ENCODE assay signal across 1 cellular context in genomic region chr11:10659339-10660216, GRCh38.
TF ChIP-seq lines count a peak whose summit lies in the region.

No MANE protein-coding gene starts in this region.

TF ChIP-seq in K562, 482 proteins besides CTCF, POLR2A, EP300 and RAD21 (continued from another document and continues in another):
- TF ChIP-seq YY1 (IDR thresholded peaks at IDR 0.05; ENCODE audit: borderline replicate concordance in 1 of 3, control insufficient read depth in 1 of 3, extremely low read depth in 1 of 3, insufficient read depth in 3 of 3, insufficient read length in 1 of 3, insufficient replicate concordance in 2 of 3, low read depth in 1 of 3, low read length in 2 of 3) = peak in 1 of 3 experiments; percentile 24
- peak; percentile 79 for TF ChIP-seq SMARCB1 (IDR thresholded peaks at IDR 0.05; ENCODE audit: insufficient read length, low read depth)
- no peak for TF ChIP-seq RUNX1 (IDR thresholded peaks at IDR 0.05; ENCODE audit: low read depth)
- no peak; a peak in 1 of 4 replicates for TF ChIP-seq MAZ (CRISPR knock-in tag; conservative IDR thresholded peaks at IDR 0.05 in 1 of 2, IDR thresholded peaks at IDR 0.05 in 1 of 2)
- TF ChIP-seq CEBPG (CRISPR knock-in tag; IDR thresholded peaks at IDR 0.05) = no peak
- peak; percentile 89 to 96 for TF ChIP-seq CEBPG (tag; conservative IDR thresholded peaks at IDR 0.05 in 1 of 2, IDR thresholded peaks at IDR 0.05 in 1 of 2)
- TF ChIP-seq IRF1 (CRISPR knock-in tag; IDR thresholded peaks at IDR 0.05; ENCODE audit: borderline replicate concordance) = no peak
- peak; percentile 52; the same call in 1 of the 2 replicates for TF ChIP-seq LEF1 (IDR thresholded peaks at IDR 0.05)
- no peak for TF ChIP-seq ZNF707 (CRISPR knock-in tag; conservative IDR thresholded peaks at IDR 0.05)
- peak; percentile 55 for TF ChIP-seq CBFA2T3 (IDR thresholded peaks at IDR 0.05)
- TF ChIP-seq ZNF311 (CRISPR knock-in tag; IDR thresholded peaks at IDR 0.05) = no peak
- TF ChIP-seq ZNF3 (CRISPR knock-in tag; IDR thresholded peaks at IDR 0.05) = no peak
- TF ChIP-seq KLF6 (CRISPR knock-in tag; IDR thresholded peaks at IDR 0.05; ENCODE audit: borderline replicate concordance) = peak; percentile 63; the same call in 1 of the 2 replicates
- TF ChIP-seq ZNF41 (CRISPR knock-in tag; conservative IDR thresholded peaks at IDR 0.05) = no peak
- TF ChIP-seq JUND (IDR thresholded peaks at IDR 0.05; ENCODE audit: borderline replicate concordance, low read depth, low read length) = peak; percentile 99
- TF ChIP-seq JUND (tag; IDR thresholded peaks at IDR 0.05; ENCODE audit: borderline replicate concordance, low read depth, low read length) = peak; percentile 99
- no peak for TF ChIP-seq NR3C1 (CRISPR knock-in tag; IDR thresholded peaks at IDR 0.05)
- no peak for TF ChIP-seq FIP1L1 (IDR thresholded peaks at IDR 0.05; ENCODE audit: low read depth, low read length, poor library complexity, severe bottlenecking)
- no peak for TF ChIP-seq ZNF217 (CRISPR knock-in tag; IDR thresholded peaks at IDR 0.05)
- TF ChIP-seq SOX6 (IDR thresholded peaks at IDR 0.05) = peak; percentile 68
- no peak for TF ChIP-seq ZNF668 (CRISPR knock-in tag; IDR thresholded peaks at IDR 0.05)
- TF ChIP-seq, protein P1, sequence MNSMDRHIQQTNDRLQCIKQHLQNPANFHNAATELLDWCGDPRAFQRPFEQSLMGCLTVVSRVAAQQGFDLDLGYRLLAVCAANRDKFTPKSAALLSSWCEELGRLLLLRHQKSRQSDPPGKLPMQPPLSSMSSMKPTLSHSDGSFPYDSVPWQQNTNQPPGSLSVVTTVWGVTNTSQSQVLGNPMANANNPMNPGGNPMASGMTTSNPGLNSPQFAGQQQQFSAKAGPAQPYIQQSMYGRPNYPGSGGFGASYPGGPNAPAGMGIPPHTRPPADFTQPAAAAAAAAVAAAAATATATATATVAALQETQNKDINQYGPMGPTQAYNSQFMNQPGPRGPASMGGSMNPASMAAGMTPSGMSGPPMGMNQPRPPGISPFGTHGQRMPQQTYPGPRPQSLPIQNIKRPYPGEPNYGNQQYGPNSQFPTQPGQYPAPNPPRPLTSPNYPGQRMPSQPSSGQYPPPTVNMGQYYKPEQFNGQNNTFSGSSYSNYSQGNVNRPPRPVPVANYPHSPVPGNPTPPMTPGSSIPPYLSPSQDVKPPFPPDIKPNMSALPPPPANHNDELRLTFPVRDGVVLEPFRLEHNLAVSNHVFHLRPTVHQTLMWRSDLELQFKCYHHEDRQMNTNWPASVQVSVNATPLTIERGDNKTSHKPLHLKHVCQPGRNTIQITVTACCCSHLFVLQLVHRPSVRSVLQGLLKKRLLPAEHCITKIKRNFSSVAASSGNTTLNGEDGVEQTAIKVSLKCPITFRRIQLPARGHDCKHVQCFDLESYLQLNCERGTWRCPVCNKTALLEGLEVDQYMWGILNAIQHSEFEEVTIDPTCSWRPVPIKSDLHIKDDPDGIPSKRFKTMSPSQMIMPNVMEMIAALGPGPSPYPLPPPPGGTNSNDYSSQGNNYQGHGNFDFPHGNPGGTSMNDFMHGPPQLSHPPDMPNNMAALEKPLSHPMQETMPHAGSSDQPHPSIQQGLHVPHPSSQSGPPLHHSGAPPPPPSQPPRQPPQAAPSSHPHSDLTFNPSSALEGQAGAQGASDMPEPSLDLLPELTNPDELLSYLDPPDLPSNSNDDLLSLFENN (IDR thresholded peaks at IDR 0.05; ENCODE audit: low read depth in 2 of 2, low read length in 2 of 2) = no peak
- TF ChIP-seq ZNF239 (CRISPR knock-in tag; IDR thresholded peaks at IDR 0.05) = peak; percentile 51
- no peak for TF ChIP-seq ZNF263 (CRISPR knock-in tag; IDR thresholded peaks at IDR 0.05; ENCODE audit: borderline replicate concordance)
- peak; percentile 95 for TF ChIP-seq ZNF592 (IDR thresholded peaks at IDR 0.05)
- TF ChIP-seq HCFC1 (IDR thresholded peaks at IDR 0.05; ENCODE audit: low read depth, low read length) = no peak
- TF ChIP-seq, protein P2, sequence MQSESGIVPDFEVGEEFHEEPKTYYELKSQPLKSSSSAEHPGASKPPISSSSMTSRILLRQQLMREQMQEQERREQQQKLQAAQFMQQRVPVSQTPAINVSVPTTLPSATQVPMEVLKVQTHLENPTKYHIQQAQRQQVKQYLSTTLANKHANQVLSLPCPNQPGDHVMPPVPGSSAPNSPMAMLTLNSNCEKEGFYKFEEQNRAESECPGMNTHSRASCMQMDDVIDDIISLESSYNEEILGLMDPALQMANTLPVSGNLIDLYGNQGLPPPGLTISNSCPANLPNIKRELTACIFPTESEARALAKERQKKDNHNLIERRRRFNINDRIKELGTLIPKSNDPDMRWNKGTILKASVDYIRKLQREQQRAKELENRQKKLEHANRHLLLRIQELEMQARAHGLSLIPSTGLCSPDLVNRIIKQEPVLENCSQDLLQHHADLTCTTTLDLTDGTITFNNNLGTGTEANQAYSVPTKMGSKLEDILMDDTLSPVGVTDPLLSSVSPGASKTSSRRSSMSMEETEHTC (IDR thresholded peaks at IDR 0.05) = no peak
- TF ChIP-seq, protein P3, sequence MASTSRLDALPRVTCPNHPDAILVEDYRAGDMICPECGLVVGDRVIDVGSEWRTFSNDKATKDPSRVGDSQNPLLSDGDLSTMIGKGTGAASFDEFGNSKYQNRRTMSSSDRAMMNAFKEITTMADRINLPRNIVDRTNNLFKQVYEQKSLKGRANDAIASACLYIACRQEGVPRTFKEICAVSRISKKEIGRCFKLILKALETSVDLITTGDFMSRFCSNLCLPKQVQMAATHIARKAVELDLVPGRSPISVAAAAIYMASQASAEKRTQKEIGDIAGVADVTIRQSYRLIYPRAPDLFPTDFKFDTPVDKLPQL (IDR thresholded peaks at IDR 0.05; ENCODE audit: extremely low read depth, insufficient read length) = no peak
- TF ChIP-seq TFAP4 (CRISPR knock-in tag; IDR thresholded peaks at IDR 0.05; ENCODE audit: borderline replicate concordance) = 0 out of 2 replicates have a peak, but pooled peaks have one; percentile 17
- TF ChIP-seq, protein P4, sequence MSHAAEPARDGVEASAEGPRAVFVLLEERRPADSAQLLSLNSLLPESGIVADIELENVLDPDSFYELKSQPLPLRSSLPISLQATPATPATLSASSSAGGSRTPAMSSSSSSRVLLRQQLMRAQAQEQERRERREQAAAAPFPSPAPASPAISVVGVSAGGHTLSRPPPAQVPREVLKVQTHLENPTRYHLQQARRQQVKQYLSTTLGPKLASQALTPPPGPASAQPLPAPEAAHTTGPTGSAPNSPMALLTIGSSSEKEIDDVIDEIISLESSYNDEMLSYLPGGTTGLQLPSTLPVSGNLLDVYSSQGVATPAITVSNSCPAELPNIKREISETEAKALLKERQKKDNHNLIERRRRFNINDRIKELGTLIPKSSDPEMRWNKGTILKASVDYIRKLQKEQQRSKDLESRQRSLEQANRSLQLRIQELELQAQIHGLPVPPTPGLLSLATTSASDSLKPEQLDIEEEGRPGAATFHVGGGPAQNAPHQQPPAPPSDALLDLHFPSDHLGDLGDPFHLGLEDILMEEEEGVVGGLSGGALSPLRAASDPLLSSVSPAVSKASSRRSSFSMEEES (CRISPR knock-in tag; IDR thresholded peaks at IDR 0.05) = no peak
- peak; percentile 43; the same call in 1 of the 2 replicates for TF ChIP-seq EP400 (IDR thresholded peaks at IDR 0.05)
- TF ChIP-seq POLR2AphosphoS2 (IDR thresholded peaks at IDR 0.05; ENCODE audit: low read length) = no peak
- peak; percentile 88 for TF ChIP-seq MEIS2 (IDR thresholded peaks at IDR 0.05; ENCODE audit: partially characterized antibody)
- TF ChIP-seq NR2C1 (IDR thresholded peaks at IDR 0.05) = peak; percentile 78
- TF ChIP-seq NR2C1 (tag; IDR thresholded peaks at IDR 0.05) = peak; percentile 89
- TF ChIP-seq ZNF584 (CRISPR knock-in tag; IDR thresholded peaks at IDR 0.05; ENCODE audit: low read depth) = peak; percentile 69; the same call in 1 of the 2 replicates
- TF ChIP-seq, protein P5, sequence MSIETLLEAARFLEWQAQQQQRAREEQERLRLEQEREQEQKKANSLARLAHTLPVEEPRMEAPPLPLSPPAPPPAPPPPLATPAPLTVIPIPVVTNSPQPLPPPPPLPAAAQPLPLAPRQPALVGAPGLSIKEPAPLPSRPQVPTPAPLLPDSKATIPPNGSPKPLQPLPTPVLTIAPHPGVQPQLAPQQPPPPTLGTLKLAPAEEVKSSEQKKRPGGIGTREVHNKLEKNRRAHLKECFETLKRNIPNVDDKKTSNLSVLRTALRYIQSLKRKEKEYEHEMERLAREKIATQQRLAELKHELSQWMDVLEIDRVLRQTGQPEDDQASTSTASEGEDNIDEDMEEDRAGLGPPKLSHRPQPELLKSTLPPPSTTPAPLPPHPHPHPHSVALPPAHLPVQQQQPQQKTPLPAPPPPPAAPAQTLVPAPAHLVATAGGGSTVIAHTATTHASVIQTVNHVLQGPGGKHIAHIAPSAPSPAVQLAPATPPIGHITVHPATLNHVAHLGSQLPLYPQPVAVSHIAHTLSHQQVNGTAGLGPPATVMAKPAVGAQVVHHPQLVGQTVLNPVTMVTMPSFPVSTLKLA (conservative IDR thresholded peaks at IDR 0.05) = peak in 1 of 2 experiments; percentile 36; a peak in 2 of 4 replicates
- TF ChIP-seq BDP1 (IDR thresholded peaks at IDR 0.05; ENCODE audit: insufficient read depth, insufficient read length) = no peak
- peak; percentile 62 for TF ChIP-seq CXXC5 (CRISPR knock-in tag; IDR thresholded peaks at IDR 0.05)
- TF ChIP-seq CHCHD3 (CRISPR knock-in tag; IDR thresholded peaks at IDR 0.05) = no peak
- no peak for TF ChIP-seq DNMT1 (IDR thresholded peaks at IDR 0.05)
- peak; percentile 94 for TF ChIP-seq SMARCA4 (IDR thresholded peaks at IDR 0.05)
- peak; percentile 50 for TF ChIP-seq RBBP5 (IDR thresholded peaks at IDR 0.05; ENCODE audit: borderline replicate concordance, insufficient read depth, low read length, poor library complexity, severe bottlenecking)
- no peak for TF ChIP-seq PRPF4 (IDR thresholded peaks at IDR 0.05; ENCODE audit: insufficient read depth, low read depth, low read length, poor library complexity, severe bottlenecking)
- TF ChIP-seq BRCA1 (IDR thresholded peaks at IDR 0.05) = no peak
- no peak for TF ChIP-seq BRCA1 (CRISPR knock-in tag; IDR thresholded peaks at IDR 0.05)
- TF ChIP-seq STAT5B (CRISPR knock-in tag; IDR thresholded peaks at IDR 0.05) = no peak
- TF ChIP-seq MLLT1 (IDR thresholded peaks at IDR 0.05) = no peak
- TF ChIP-seq ARID1B (IDR thresholded peaks at IDR 0.05) = peak; percentile 84
- no peak for TF ChIP-seq RB1 (IDR thresholded peaks at IDR 0.05; ENCODE audit: low read depth)
- no peak for TF ChIP-seq FOXA1 (IDR thresholded peaks at IDR 0.05; ENCODE audit: borderline replicate concordance)
- peak; percentile 83 for TF ChIP-seq SMARCC2 (IDR thresholded peaks at IDR 0.05; ENCODE audit: low read depth)
- peak; percentile 37 for TF ChIP-seq TBP (optimal IDR thresholded peaks at IDR 0.05; ENCODE audit: low read depth, low read length)
- no peak for TF ChIP-seq TFAM (CRISPR knock-in tag; conservative IDR thresholded peaks at IDR 0.05)
- TF ChIP-seq GATAD2A (IDR thresholded peaks at IDR 0.05) = peak; percentile 83
- peak; percentile 89 for TF ChIP-seq CEBPB (tag; IDR thresholded peaks at IDR 0.05)
- peak; percentile 77 for TF ChIP-seq FOS (IDR thresholded peaks at IDR 0.05; ENCODE audit: extremely low read depth, insufficient read length)
